18 cellular contexts compared by ENCODE assay signal in the genomic region with DNA sequence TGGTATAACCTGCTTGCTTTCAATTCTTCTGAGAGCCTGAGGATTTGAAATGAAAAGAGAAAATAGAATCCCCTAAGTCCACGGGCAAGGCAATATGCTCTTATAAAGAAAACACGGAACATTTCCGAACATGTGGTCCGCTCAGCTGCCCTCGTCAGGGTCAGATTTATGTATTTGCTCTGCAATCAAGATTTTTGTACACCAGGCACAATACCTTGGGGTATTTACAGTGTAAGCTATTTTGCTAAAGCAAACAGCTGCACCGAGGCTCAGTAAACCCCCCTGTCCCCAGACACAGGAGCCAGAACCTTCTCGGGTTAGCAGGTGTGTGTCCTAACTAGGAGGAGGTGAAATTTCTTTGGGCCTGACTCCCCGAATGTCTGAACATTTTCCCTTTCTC.
DNase-seq lines count a peak whose midpoint lies in the region; ATAC-seq, FAIRE-seq and TF ChIP-seq lines count a peak whose summit lies in the region.
"Had no signal": no experiment of that assay in that cellular context is flagged by ENCODE, and none has a peak within 500 bp of the region (broad histone marks: within the 10 kb centered on the region; RNA-seq: fewer than 3 reads in every experiment).

No MANE protein-coding gene starts in this region.

- no peaks in the 10 kb centered on the region for H3K36me3 ChIP-seq in HepG2 (replicated peaks in 1 of 2; ENCODE audit: control insufficient read depth in 1 of 2, insufficient read depth in 2 of 2, low read length in 2 of 2)
- H3K36me3 ChIP-seq in right lobe of liver = no peaks in the 10 kb centered on the region
- H3K36me3 ChIP-seq in neuron (ENCODE audit: insufficient read depth, low read length) = no peaks in the 10 kb centered on the region
- H3K36me3 ChIP-seq in effector memory CD4-positive, alpha-beta T cell (ENCODE audit: control insufficient read depth, insufficient read depth, low read length) = no peaks in the 10 kb centered on the region
- H3K36me3 ChIP-seq: BLaER1 had no signal

- TF ChIP-seq CTCF in HepG2 (CRISPR knock-in tag; IDR thresholded peaks at IDR 0.05) (no peak), right lobe of liver (IDR thresholded peaks at IDR 0.05) (no peak)

- DNase-seq in DMS153 treated with DMSO at 0.1 percent for 48 hours (lab: John Stamatoyannopoulos, UW; ENCODE audit: unreplicated experiment) (peak; percentile 1), DMS153 (lab: John Stamatoyannopoulos, UW) (no peak), HepG2 (ENCODE audit: low spot score) (peak; percentile 3), right lobe of liver (no peak), NCI-H1048 (lab: John Stamatoyannopoulos, UW) (no peak)
- no peak for DNase-seq in stimulated activated CD4-positive, alpha-beta T cell treated with anti-CD3 and anti-CD28 coated beads, Interleukin-2, amount 100 ng/mL, for 24 hours
- DNase-seq in effector memory CD4-positive, alpha-beta T cell = no peak
- DNase-seq: CD8-positive, alpha-beta memory T cell; DMS 273 treated with DMSO at 0.1 percent for 48 hours; HCEC 1CT; IMR-90; NCI-H1694 treated with DMSO at 0.1 percent for 48 hours; NCI-H2171 had no signal

- H3K27ac ChIP-seq in HepG2 (ENCODE audit: extremely low read length, insufficient read depth, low read length) (no peak overlapping the region), right lobe of liver (no peak overlapping the region)
- H3K27ac ChIP-seq in effector memory CD4-positive, alpha-beta T cell (ENCODE audit: insufficient read depth, low read length, poor library complexity, severe bottlenecking) = no peak overlapping the region
- H3K27ac ChIP-seq: 22Rv1, BLaER1 had no signal

- no peak overlapping the region for H3K4me3 ChIP-seq in HepG2 (replicated peaks in 1 of 3; ENCODE audit: insufficient read depth in 1 of 3, low read depth in 2 of 3, low read length in 3 of 3)
- H3K4me3 ChIP-seq in right lobe of liver = no peak overlapping the region
- no peak overlapping the region for H3K4me3 ChIP-seq in neuron (ENCODE audit: low read length)
- H3K4me3 ChIP-seq in effector memory CD4-positive, alpha-beta T cell (ENCODE audit: insufficient read depth, low read depth, low read length, poor library complexity, severe bottlenecking) = no peak overlapping the region
- H3K4me3 ChIP-seq: BLaER1, GM12878 had no signal

- H3K27me3 ChIP-seq in HepG2 (ENCODE audit: control insufficient read depth in 1 of 2, insufficient read depth in 2 of 2, low read length in 2 of 2) (no peaks in the 10 kb centered on the region; a peak in 1 of 5 replicates), right lobe of liver (no peaks in the 10 kb centered on the region), neuron (ENCODE audit: insufficient read depth, low read length) (no peaks in the 10 kb centered on the region)
- peaks cover 2% of the 10 kb centered on the region for H3K27me3 ChIP-seq in effector memory CD4-positive, alpha-beta T cell (replicated peaks; ENCODE audit: control insufficient read depth, insufficient read depth, low read length, poor library complexity, severe bottlenecking)
- H3K27me3 ChIP-seq: BLaER1 had no signal

- H3K9me3 ChIP-seq in HepG2 (ENCODE audit: low read length) (no peaks in the 10 kb centered on the region), right lobe of liver (no peaks in the 10 kb centered on the region), neuron (ENCODE audit: low read length) (no peaks in the 10 kb centered on the region)
- no peaks in the 10 kb centered on the region for H3K9me3 ChIP-seq in effector memory CD4-positive, alpha-beta T cell (ENCODE audit: control insufficient read depth, low read length)

- peak overlapping the region; percentile 24; the same call in 1 of the 2 replicates for H3K9ac ChIP-seq in HepG2 (ENCODE audit: insufficient read depth, low read depth, low read length)
- H3K9ac ChIP-seq: BLaER1 had no signal

- no peaks in the 10 kb centered on the region for H3K79me2 ChIP-seq in HepG2 (ENCODE audit: insufficient read depth, low read length)

- BruUV-seq in HepG2 (replicated peaks; lab: Mats Ljungman, UMichigan) = no TSS peak

- in situ Hi-C loops in HepG2 (cut with HindIII; ENCODE audit: extremely low pct_ligation_motif_present, low pct_unique_long_range_greater_than_20kb) = no loop called here

- CTCF ChIA-PET in HepG2 (lab: Yijun Ruan, JAX; ENCODE audit: low intra/inter-chr PET ratio, low total read pairs) = no interaction called here

- peaks cover 30% of the 10 kb centered on the region for H3K4me1 ChIP-seq in HepG2 (ENCODE audit: insufficient read depth, low read length)
- peaks cover 0 to 20% (median 2%) of the 10 kb centered on the region in 4 donors for H3K4me1 ChIP-seq in right lobe of liver
- H3K4me1 ChIP-seq in neuron (ENCODE audit: insufficient read depth, low read length) = peaks cover 32% of the 10 kb centered on the region
- H3K4me1 ChIP-seq in effector memory CD4-positive, alpha-beta T cell (ENCODE audit: control insufficient read depth, insufficient read depth, low read length, poor library complexity, severe bottlenecking) = no peaks in the 10 kb centered on the region
- H3K4me1 ChIP-seq: BLaER1 had no signal

- POLR2A ChIA-PET in HepG2 (lab: Yijun Ruan, JAX) = no interaction called here

- ATAC-seq in HepG2 (no peak; the same call in none of the 3 replicates), right lobe of liver (no peak)
- ATAC-seq: GM12878 had no signal

- H2AFZ ChIP-seq in HepG2 (ENCODE audit: low read length) (no peak overlapping the region), neuron (ENCODE audit: low read depth, low read length) (peak overlapping the region; percentile 64)

- no peak for FAIRE-seq in HepG2 (lab: Jason Lieb, UNC)
- FAIRE-seq: GM12878, GM18507 had no signal

- WGBS in HepG2 (ENCODE audit: low lambda C conversion rate) = 5% methylated on average over 8 of the region's 8 CpGs
- WGBS in right lobe of liver (ENCODE audit: insufficient coverage, low coverage, low lambda C conversion rate, missing lambda C conversion rate) = 73% methylated on average over 8 of the region's 8 CpGs

- intact Hi-C loops in HepG2 (cut with micrococcal nuclease; ENCODE audit: unreplicated experiment) (no loop called here), right lobe of liver (cut with DNase I) (no loop called here)

- TF ChIP-seq RAD21 in HepG2 (CRISPR knock-in tag; IDR thresholded peaks at IDR 0.05) = no peak

- TF ChIP-seq EP300 in HepG2 (IDR thresholded peaks at IDR 0.05; ENCODE audit: low read depth in 2 of 2, low read length in 2 of 2) = no peak
- no peak for TF ChIP-seq EP300 in HepG2 (CRISPR knock-in tag; IDR thresholded peaks at IDR 0.05; ENCODE audit: borderline replicate concordance)

- TF ChIP-seq POLR2A in HepG2 (IDR thresholded peaks at IDR 0.05; ENCODE audit: insufficient read depth in 1 of 2, low read depth in 2 of 2, low read length in 2 of 2) (no peak), right lobe of liver (IDR thresholded peaks at IDR 0.05) (no peak)

- peak overlapping the region; percentile 58 for H3K4me2 ChIP-seq in HepG2 (ENCODE audit: low read depth, low read length)
- H3K4me2 ChIP-seq: BLaER1 had no signal

- H4K20me1 ChIP-seq in HepG2 (ENCODE audit: insufficient read depth, low read length) = no peaks in the 10 kb centered on the region
- H4K20me1 ChIP-seq: BLaER1 had no signal

TF ChIP-seq in HepG2, 621 proteins besides CTCF, POLR2A, EP300 and RAD21 (continues in another document):
- TF ChIP-seq SOX6 (IDR thresholded peaks at IDR 0.05) = no peak
- peak; percentile 45 for TF ChIP-seq SOX6 (CRISPR knock-in tag; IDR thresholded peaks at IDR 0.05)
- TF ChIP-seq, protein P1, sequence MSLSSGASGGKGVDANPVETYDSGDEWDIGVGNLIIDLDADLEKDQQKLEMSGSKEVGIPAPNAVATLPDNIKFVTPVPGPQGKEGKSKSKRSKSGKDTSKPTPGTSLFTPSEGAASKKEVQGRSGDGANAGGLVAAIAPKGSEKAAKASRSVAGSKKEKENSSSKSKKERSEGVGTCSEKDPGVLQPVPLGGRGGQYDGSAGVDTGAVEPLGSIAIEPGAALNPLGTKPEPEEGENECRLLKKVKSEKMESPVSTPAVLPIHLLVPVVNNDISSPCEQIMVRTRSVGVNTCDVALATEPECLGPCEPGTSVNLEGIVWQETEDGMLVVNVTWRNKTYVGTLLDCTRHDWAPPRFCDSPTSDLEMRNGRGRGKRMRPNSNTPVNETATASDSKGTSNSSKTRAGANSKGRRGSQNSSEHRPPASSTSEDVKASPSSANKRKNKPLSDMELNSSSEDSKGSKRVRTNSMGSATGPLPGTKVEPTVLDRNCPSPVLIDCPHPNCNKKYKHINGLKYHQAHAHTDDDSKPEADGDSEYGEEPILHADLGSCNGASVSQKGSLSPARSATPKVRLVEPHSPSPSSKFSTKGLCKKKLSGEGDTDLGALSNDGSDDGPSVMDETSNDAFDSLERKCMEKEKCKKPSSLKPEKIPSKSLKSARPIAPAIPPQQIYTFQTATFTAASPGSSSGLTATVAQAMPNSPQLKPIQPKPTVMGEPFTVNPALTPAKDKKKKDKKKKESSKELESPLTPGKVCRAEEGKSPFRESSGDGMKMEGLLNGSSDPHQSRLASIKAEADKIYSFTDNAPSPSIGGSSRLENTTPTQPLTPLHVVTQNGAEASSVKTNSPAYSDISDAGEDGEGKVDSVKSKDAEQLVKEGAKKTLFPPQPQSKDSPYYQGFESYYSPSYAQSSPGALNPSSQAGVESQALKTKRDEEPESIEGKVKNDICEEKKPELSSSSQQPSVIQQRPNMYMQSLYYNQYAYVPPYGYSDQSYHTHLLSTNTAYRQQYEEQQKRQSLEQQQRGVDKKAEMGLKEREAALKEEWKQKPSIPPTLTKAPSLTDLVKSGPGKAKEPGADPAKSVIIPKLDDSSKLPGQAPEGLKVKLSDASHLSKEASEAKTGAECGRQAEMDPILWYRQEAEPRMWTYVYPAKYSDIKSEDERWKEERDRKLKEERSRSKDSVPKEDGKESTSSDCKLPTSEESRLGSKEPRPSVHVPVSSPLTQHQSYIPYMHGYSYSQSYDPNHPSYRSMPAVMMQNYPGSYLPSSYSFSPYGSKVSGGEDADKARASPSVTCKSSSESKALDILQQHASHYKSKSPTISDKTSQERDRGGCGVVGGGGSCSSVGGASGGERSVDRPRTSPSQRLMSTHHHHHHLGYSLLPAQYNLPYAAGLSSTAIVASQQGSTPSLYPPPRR (CRISPR knock-in tag; IDR thresholded peaks at IDR 0.05; ENCODE audit: borderline replicate concordance) = peak; percentile 22; the same call in 1 of the 2 replicates
- TF ChIP-seq SOX13 (IDR thresholded peaks at IDR 0.05) = no peak
- TF ChIP-seq SOX13 (CRISPR knock-in tag; conservative IDR thresholded peaks at IDR 0.05 in 1 of 2, IDR thresholded peaks at IDR 0.05 in 1 of 2) = peak in 1 of 2 experiments; percentile 69; a peak in 2 of 4 replicates
- TF ChIP-seq SALL1 (CRISPR knock-in tag; IDR thresholded peaks at IDR 0.05) = peak; percentile 46; the same call in 1 of the 2 replicates
- TF ChIP-seq SIN3A (IDR thresholded peaks at IDR 0.05; ENCODE audit: borderline replicate concordance, low read depth, low read length) = no peak
- TF ChIP-seq GFI1 (CRISPR knock-in tag; IDR thresholded peaks at IDR 0.05; ENCODE audit: borderline replicate concordance) = peak; percentile 54; the same call in 1 of the 2 replicates
- TF ChIP-seq FOXP1 (IDR thresholded peaks at IDR 0.05) = no peak
- 0 out of 2 replicates have a peak, but pooled peaks have one; percentile 10 for TF ChIP-seq FOXP1 (CRISPR knock-in tag; IDR thresholded peaks at IDR 0.05)
- no peak for TF ChIP-seq ZNF556 (CRISPR knock-in tag; IDR thresholded peaks at IDR 0.05; ENCODE audit: borderline replicate concordance)

Comparison
In these comparisons a context has a peak if more than half of its experiments do, and no peak if none do; other contexts are left out.
1. DNase-seq: peak in DMS153 treated with DMSO at 0.1 percent for 48 hours (single experiment) and HepG2 (single experiment); none in DMS153 (single experiment), right lobe of liver (0 of 3), stimulated activated CD4-positive, alpha-beta T cell treated with anti-CD3 and anti-CD28 coated beads, Interleukin-2, amount 100 ng/mL, for 24 hours (0 of 2), NCI-H1048 (single experiment) and effector memory CD4-positive, alpha-beta T cell (0 of 3).